Comparison of ENCODE assay signal across 15 cellular contexts in genomic region chr15:86610038-86610437, GRCh38.
DNase-seq lines count a peak whose midpoint lies in the region; ATAC-seq lines count a peak whose summit lies in the region.
"Had no signal": no experiment of that assay in that cellular context is flagged by ENCODE, and none has a peak within 500 bp of the region (broad histone marks: within the 10 kb centered on the region; RNA-seq: fewer than 3 reads in every experiment).

No MANE protein-coding gene starts in this region.

- no peaks in the 10 kb centered on the region for H3K36me3 Mint-ChIP-seq in activated CD4-positive, alpha-beta T cell treated with anti-CD3 and anti-CD28 coated beads for 36 hours (ENCODE audit: low read depth)
- H3K36me3 Mint-ChIP-seq in activated CD4-positive, alpha-beta T cell treated with anti-CD3 and anti-CD28 coated beads, Interleukin-2, amount 10 ng/mL, durations not matched to agents 7 days and 5 days (ENCODE audit: low read depth): peaks cover 10% of the 10 kb centered on the region
- H3K36me3 Mint-ChIP-seq in activated naive CD8-positive, alpha-beta T cell treated with anti-CD3 and anti-CD28 coated beads, Interleukin-2, amount 50 U/mL, for 24 hours (ENCODE audit: low read depth): peaks cover 3% of the 10 kb centered on the region
- peaks cover 2% of the 10 kb centered on the region for H3K36me3 Mint-ChIP-seq in activated naive CD8-positive, alpha-beta T cell treated with anti-CD3 and anti-CD28 coated beads for 36 hours
- peaks cover 10% of the 10 kb centered on the region for H3K36me3 Mint-ChIP-seq in activated T-helper 2 cell treated with anti-CD3 and anti-CD28 coated beads, Interferon-gamma antibody, Interleukin-2, Interleukin-4, amounts not matched to agents 10 μg/mL and 5 μg/mL and 100 μg/mL, durations not matched to agents 14 hours and 24 hours and 36 hours (ENCODE audit: low read depth)

- H3K9me3 Mint-ChIP-seq in activated CD4-positive, alpha-beta T cell treated with anti-CD3 and anti-CD28 coated beads for 36 hours (ENCODE audit: low read depth): no peaks in the 10 kb centered on the region
- peaks cover 11% of the 10 kb centered on the region for H3K9me3 Mint-ChIP-seq in activated CD4-positive, alpha-beta T cell treated with anti-CD3 and anti-CD28 coated beads, Interleukin-2, amount 10 ng/mL, durations not matched to agents 7 days and 5 days
- H3K9me3 Mint-ChIP-seq in activated naive CD8-positive, alpha-beta T cell treated with anti-CD3 and anti-CD28 coated beads, Interleukin-2, amount 50 U/mL, for 24 hours: peaks cover under 1% of the 10 kb centered on the region
- H3K9me3 Mint-ChIP-seq in activated naive CD8-positive, alpha-beta T cell treated with anti-CD3 and anti-CD28 coated beads for 36 hours: no peaks in the 10 kb centered on the region
- peaks cover 2% of the 10 kb centered on the region for H3K9me3 Mint-ChIP-seq in activated T-helper 2 cell treated with anti-CD3 and anti-CD28 coated beads, Interferon-gamma antibody, Interleukin-2, Interleukin-4, amounts not matched to agents 10 μg/mL and 5 μg/mL and 100 μg/mL, durations not matched to agents 14 hours and 24 hours and 36 hours
- H3K9me3 Mint-ChIP-seq: CD8-positive, alpha-beta memory T cell had no signal

- H3K4me3 Mint-ChIP-seq in activated CD4-positive, alpha-beta T cell treated with anti-CD3 and anti-CD28 coated beads for 36 hours: no peak overlapping the region
- no peak overlapping the region for H3K4me3 Mint-ChIP-seq in activated CD4-positive, alpha-beta T cell treated with anti-CD3 and anti-CD28 coated beads, Interleukin-2, amount 10 ng/mL, durations not matched to agents 7 days and 5 days
- no peak overlapping the region for H3K4me3 Mint-ChIP-seq in activated naive CD8-positive, alpha-beta T cell treated with anti-CD3 and anti-CD28 coated beads, Interleukin-2, amount 50 U/mL, for 24 hours
- H3K4me3 Mint-ChIP-seq in activated naive CD8-positive, alpha-beta T cell treated with anti-CD3 and anti-CD28 coated beads for 36 hours: no peak overlapping the region
- no peak overlapping the region for H3K4me3 Mint-ChIP-seq in activated T-helper 2 cell treated with anti-CD3 and anti-CD28 coated beads, Interferon-gamma antibody, Interleukin-2, Interleukin-4, amounts not matched to agents 10 μg/mL and 5 μg/mL and 100 μg/mL, durations not matched to agents 14 hours and 24 hours and 36 hours (ENCODE audit: low read depth)
- H3K4me3 Mint-ChIP-seq: CD8-positive, alpha-beta memory T cell; GM23338 had no signal

- H3K27ac Mint-ChIP-seq in activated CD4-positive, alpha-beta T cell treated with anti-CD3 and anti-CD28 coated beads for 36 hours: no peak overlapping the region
- H3K27ac Mint-ChIP-seq in activated CD4-positive, alpha-beta T cell treated with anti-CD3 and anti-CD28 coated beads, Interleukin-2, amount 10 ng/mL, durations not matched to agents 7 days and 5 days: no peak overlapping the region
- no peak overlapping the region for H3K27ac Mint-ChIP-seq in activated naive CD8-positive, alpha-beta T cell treated with anti-CD3 and anti-CD28 coated beads, Interleukin-2, amount 50 U/mL, for 24 hours
- H3K27ac Mint-ChIP-seq in activated naive CD8-positive, alpha-beta T cell treated with anti-CD3 and anti-CD28 coated beads for 36 hours: no peak overlapping the region
- H3K27ac Mint-ChIP-seq in activated T-helper 2 cell treated with anti-CD3 and anti-CD28 coated beads, Interferon-gamma antibody, Interleukin-2, Interleukin-4, amounts not matched to agents 10 μg/mL and 5 μg/mL and 100 μg/mL, durations not matched to agents 14 hours and 24 hours and 36 hours: peak overlapping the region; percentile 54
- H3K27ac Mint-ChIP-seq: GM23338 had no signal

- intact Hi-C loops in activated CD4-positive, alpha-beta T cell treated with anti-CD3 and anti-CD28 coated beads for 36 hours (cut with DNase I, micrococcal nuclease): loop anchor here in 1 of 2 experiments (2.0 kb wide), 1 partner anchor 39 kb away; no protein-coding TSS in a partner anchor
- intact Hi-C loops in activated T-helper 2 cell treated with anti-CD3 and anti-CD28 coated beads, Interferon-gamma antibody, Interleukin-2, Interleukin-4, amounts not matched to agents 10 μg/mL and 5 μg/mL and 100 μg/mL, durations not matched to agents 14 hours and 24 hours and 36 hours (cut with micrococcal nuclease): loop anchor here (2.0 kb wide), 2 partner anchors 275 to 987 kb away; no protein-coding TSS in a partner anchor

- CTCF ChIA-PET in activated CD4-positive, alpha-beta T cell treated with anti-CD3 and anti-CD28 coated beads for 36 hours (lab: Charles Lee): no interaction called here
- CTCF ChIA-PET in activated CD4-positive, alpha-beta T cell treated with anti-CD3 and anti-CD28 coated beads, Interleukin-2, amount 10 ng/mL, durations not matched to agents 7 days and 5 days (lab: Charles Lee): no interaction called here

- ATAC-seq in activated CD4-positive, alpha-beta T cell treated with anti-CD3 and anti-CD28 coated beads for 36 hours: peak; percentile 65
- ATAC-seq in activated naive CD8-positive, alpha-beta T cell treated with anti-CD3 and anti-CD28 coated beads, Interleukin-2, amount 50 U/mL, for 24 hours: peak; percentile 38
- no peak for ATAC-seq in HG03045 (IDR thresholded peaks at IDR 0.05; ENCODE audit: unreplicated experiment)
- no peak for ATAC-seq in HG03460 (IDR thresholded peaks at IDR 0.05; ENCODE audit: unreplicated experiment)
- ATAC-seq: GM23338 had no signal

- DNase-seq in activated CD4-positive, alpha-beta T cell treated with anti-CD3 and anti-CD28 coated beads for 36 hours: no peak
- no peak for DNase-seq in activated CD4-positive, alpha-beta T cell treated with anti-CD3 and anti-CD28 coated beads, Interleukin-2, amount 10 ng/mL, durations not matched to agents 7 days and 5 days
- no peak for DNase-seq in activated naive CD8-positive, alpha-beta T cell treated with anti-CD3 and anti-CD28 coated beads, Interleukin-2, amount 50 U/mL, for 24 hours
- no peak for DNase-seq in activated naive CD8-positive, alpha-beta T cell treated with anti-CD3 and anti-CD28 coated beads for 36 hours
- no peak for DNase-seq in activated T-helper 2 cell treated with anti-CD3 and anti-CD28 coated beads, Interferon-gamma antibody, Interleukin-2, Interleukin-4, amounts not matched to agents 10 μg/mL and 5 μg/mL and 100 μg/mL, durations not matched to agents 14 hours and 24 hours and 36 hours (ENCODE audit: low spot score)
- DNase-seq: 8988T; AML-193; Caco-2; CD8-positive, alpha-beta memory T cell; DND-41; GDM1; H7 had no signal

- POLR2A ChIA-PET in activated CD4-positive, alpha-beta T cell treated with anti-CD3 and anti-CD28 coated beads for 36 hours (lab: Charles Lee): no interaction called here
- POLR2A ChIA-PET in activated CD4-positive, alpha-beta T cell treated with anti-CD3 and anti-CD28 coated beads, Interleukin-2, amount 10 ng/mL, durations not matched to agents 7 days and 5 days (lab: Charles Lee): no interaction called here

- H3K27me3 Mint-ChIP-seq in activated CD4-positive, alpha-beta T cell treated with anti-CD3 and anti-CD28 coated beads for 36 hours: no peaks in the 10 kb centered on the region
- H3K27me3 Mint-ChIP-seq in activated CD4-positive, alpha-beta T cell treated with anti-CD3 and anti-CD28 coated beads, Interleukin-2, amount 10 ng/mL, durations not matched to agents 7 days and 5 days: peaks cover 10% of the 10 kb centered on the region
- H3K27me3 Mint-ChIP-seq in activated naive CD8-positive, alpha-beta T cell treated with anti-CD3 and anti-CD28 coated beads, Interleukin-2, amount 50 U/mL, for 24 hours: no peaks in the 10 kb centered on the region
- no peaks in the 10 kb centered on the region for H3K27me3 Mint-ChIP-seq in activated naive CD8-positive, alpha-beta T cell treated with anti-CD3 and anti-CD28 coated beads for 36 hours
- H3K27me3 Mint-ChIP-seq in activated T-helper 2 cell treated with anti-CD3 and anti-CD28 coated beads, Interferon-gamma antibody, Interleukin-2, Interleukin-4, amounts not matched to agents 10 μg/mL and 5 μg/mL and 100 μg/mL, durations not matched to agents 14 hours and 24 hours and 36 hours (ENCODE audit: low read depth): peaks cover 2% of the 10 kb centered on the region

- H3K4me1 Mint-ChIP-seq in activated CD4-positive, alpha-beta T cell treated with anti-CD3 and anti-CD28 coated beads for 36 hours: peaks cover 40% of the 10 kb centered on the region
- H3K4me1 Mint-ChIP-seq in activated CD4-positive, alpha-beta T cell treated with anti-CD3 and anti-CD28 coated beads, Interleukin-2, amount 10 ng/mL, durations not matched to agents 7 days and 5 days: peaks cover 39% of the 10 kb centered on the region
- H3K4me1 Mint-ChIP-seq in activated naive CD8-positive, alpha-beta T cell treated with anti-CD3 and anti-CD28 coated beads, Interleukin-2, amount 50 U/mL, for 24 hours: peaks cover 29% of the 10 kb centered on the region
- H3K4me1 Mint-ChIP-seq in activated naive CD8-positive, alpha-beta T cell treated with anti-CD3 and anti-CD28 coated beads for 36 hours: peaks cover 9% of the 10 kb centered on the region
- H3K4me1 Mint-ChIP-seq in activated T-helper 2 cell treated with anti-CD3 and anti-CD28 coated beads, Interferon-gamma antibody, Interleukin-2, Interleukin-4, amounts not matched to agents 10 μg/mL and 5 μg/mL and 100 μg/mL, durations not matched to agents 14 hours and 24 hours and 36 hours (ENCODE audit: low read depth): peaks cover 49% of the 10 kb centered on the region

Comparison
In these comparisons a context has a peak if more than half of its experiments do, and no peak if none do; other contexts are left out.
1. ATAC-seq: peak in activated CD4-positive, alpha-beta T cell treated with anti-CD3 and anti-CD28 coated beads for 36 hours (single experiment) and activated naive CD8-positive, alpha-beta T cell treated with anti-CD3 and anti-CD28 coated beads, Interleukin-2, amount 50 U/mL, for 24 hours (single experiment); none in HG03045 (single experiment) and HG03460 (single experiment).